In genomic region chr1:35769188-35769758, GRCh38 we compare ENCODE assay signal across 1 cellular context.
TF ChIP-seq lines count a peak whose summit lies in the region.

No MANE protein-coding gene starts in this region.

TF ChIP-seq in HepG2, 621 proteins besides CTCF, POLR2A, EP300 and RAD21 (continued from another document and continues in another):
- TF ChIP-seq DDIT3 (CRISPR knock-in tag; IDR thresholded peaks at IDR 0.05) (no peak), ZNF687 (CRISPR knock-in tag; IDR thresholded peaks at IDR 0.05) (peak; percentile 85; the same call in 1 of the 2 replicates), ZNF343 (CRISPR knock-in tag; IDR thresholded peaks at IDR 0.05) (peak; percentile 36; the same call in 1 of the 2 replicates), ZNF761 (CRISPR knock-in tag; conservative IDR thresholded peaks at IDR 0.05) (0 out of 2 replicates have a peak, but pooled peaks have one; percentile 39), CSRNP1 (CRISPR knock-in tag; IDR thresholded peaks at IDR 0.05) (peak; percentile 72; the same call in 1 of the 2 replicates), ZNF143 (CRISPR knock-in tag; IDR thresholded peaks at IDR 0.05) (peak; percentile 36; the same call in 1 of the 2 replicates), MZF1 (CRISPR knock-in tag; IDR thresholded peaks at IDR 0.05; ENCODE audit: borderline replicate concordance) (peak; percentile 67; the same call in 1 of the 2 replicates), CENPBD1 (CRISPR knock-in tag; IDR thresholded peaks at IDR 0.05; ENCODE audit: borderline replicate concordance, low read depth) (no peak), RBFOX2 (IDR thresholded peaks at IDR 0.05; ENCODE audit: low read depth, low read length) (peak; percentile 82), KLF16 (CRISPR knock-in tag; IDR thresholded peaks at IDR 0.05) (0 out of 4 replicates have a peak, but pooled peaks of 1 of the 2 experiments have one; percentile 14), MNT (IDR thresholded peaks at IDR 0.05) (no peak), SNAI1 (CRISPR knock-in tag; IDR thresholded peaks at IDR 0.05; ENCODE audit: borderline replicate concordance) (no peak), ZNF44 (CRISPR knock-in tag; IDR thresholded peaks at IDR 0.05) (no peak), ZNF703 (CRISPR knock-in tag; IDR thresholded peaks at IDR 0.05; ENCODE audit: borderline replicate concordance) (peak; percentile 48; the same call in 1 of the 2 replicates), IRX3 (CRISPR knock-in tag; IDR thresholded peaks at IDR 0.05; ENCODE audit: borderline replicate concordance, low read depth) (no peak), ZFP90 (CRISPR knock-in tag; IDR thresholded peaks at IDR 0.05; ENCODE audit: borderline replicate concordance) (peak; percentile 26), RFX5 (IDR thresholded peaks at IDR 0.05; ENCODE audit: low read depth, low read length) (no peak), KAT7 (CRISPR knock-in tag; IDR thresholded peaks at IDR 0.05; ENCODE audit: borderline replicate concordance) (peak; percentile 58; the same call in 1 of the 2 replicates), MTF2 (CRISPR knock-in tag; IDR thresholded peaks at IDR 0.05; ENCODE audit: borderline replicate concordance) (0 out of 2 replicates have a peak, but pooled peaks have one; percentile 78), ZNF781 (CRISPR knock-in tag; IDR thresholded peaks at IDR 0.05; ENCODE audit: borderline replicate concordance, not compliant biosample characterization) (peak; percentile 64), RFX1 (IDR thresholded peaks at IDR 0.05) (no peak), MAZ (IDR thresholded peaks at IDR 0.05; ENCODE audit: borderline replicate concordance, low read depth, low read length) (0 out of 2 replicates have a peak, but pooled peaks have one; percentile 41), MAZ (CRISPR knock-in tag; IDR thresholded peaks at IDR 0.05; ENCODE audit: low read depth) (no peak), HIVEP1 (CRISPR knock-in tag; IDR thresholded peaks at IDR 0.05) (peak; percentile 82), ZNF18 (CRISPR knock-in tag; IDR thresholded peaks at IDR 0.05; ENCODE audit: insufficient replicate concordance) (peak; percentile 29), KMT2B (CRISPR knock-in tag; IDR thresholded peaks at IDR 0.05) (peak; percentile 76), HNRNPK (IDR thresholded peaks at IDR 0.05; ENCODE audit: low read depth, low read length, poor library complexity, severe bottlenecking) (peak; percentile 47), ZMYM3 (CRISPR knock-in tag; IDR thresholded peaks at IDR 0.05) (0 out of 2 replicates have a peak, but pooled peaks have one; percentile 50), KDM5B (CRISPR knock-in tag; IDR thresholded peaks at IDR 0.05; ENCODE audit: borderline replicate concordance) (0 out of 2 replicates have a peak, but pooled peaks have one; percentile 10), ZNF382 (CRISPR knock-in tag; IDR thresholded peaks at IDR 0.05; ENCODE audit: borderline replicate concordance) (no peak), PRDM10 (CRISPR knock-in tag; IDR thresholded peaks at IDR 0.05; ENCODE audit: low read depth) (0 out of 2 replicates have a peak, but pooled peaks have one; percentile 9), UBTF (CRISPR knock-in tag; IDR thresholded peaks at IDR 0.05) (peak; percentile 96), HMGXB4 (CRISPR knock-in tag; IDR thresholded peaks at IDR 0.05; ENCODE audit: borderline replicate concordance in 1 of 2, low read depth in 1 of 2) (peak; percentile 68 to 76), BRD4 (CRISPR knock-in tag; IDR thresholded peaks at IDR 0.05) (no peak), SOX13 (IDR thresholded peaks at IDR 0.05) (no peak), SOX13 (CRISPR knock-in tag; conservative IDR thresholded peaks at IDR 0.05 in 1 of 2, IDR thresholded peaks at IDR 0.05 in 1 of 2) (peak in 1 of 2 experiments; percentile 36; a peak in 1 of 4 replicates), MEF2D (CRISPR knock-in tag; IDR thresholded peaks at IDR 0.05) (peak; percentile 35; the same call in 1 of the 2 replicates), ELF1 (CRISPR knock-in tag; IDR thresholded peaks at IDR 0.05) (peak; percentile 71; the same call in 1 of the 2 replicates), MAX (IDR thresholded peaks at IDR 0.05) (no peak; the same call in none of the 2 replicates), DNMT3B (CRISPR knock-in tag; conservative IDR thresholded peaks at IDR 0.05) (no peak; the same call in 1 of the 2 replicates), TAF15 (IDR thresholded peaks at IDR 0.05; ENCODE audit: low read depth, low read length, poor library complexity, severe bottlenecking) (peak; percentile 53), SALL2 (CRISPR knock-in tag; IDR thresholded peaks at IDR 0.05) (no peak), ZNF17 (CRISPR knock-in tag; IDR thresholded peaks at IDR 0.05) (no peak), ZNF510 (CRISPR knock-in tag; IDR thresholded peaks at IDR 0.05; ENCODE audit: low read depth) (no peak), NR2F1 (CRISPR knock-in tag; IDR thresholded peaks at IDR 0.05) (peak in 1 of 2 experiments; percentile 27; a peak in 1 of 4 replicates)
